In the genomic region with DNA sequence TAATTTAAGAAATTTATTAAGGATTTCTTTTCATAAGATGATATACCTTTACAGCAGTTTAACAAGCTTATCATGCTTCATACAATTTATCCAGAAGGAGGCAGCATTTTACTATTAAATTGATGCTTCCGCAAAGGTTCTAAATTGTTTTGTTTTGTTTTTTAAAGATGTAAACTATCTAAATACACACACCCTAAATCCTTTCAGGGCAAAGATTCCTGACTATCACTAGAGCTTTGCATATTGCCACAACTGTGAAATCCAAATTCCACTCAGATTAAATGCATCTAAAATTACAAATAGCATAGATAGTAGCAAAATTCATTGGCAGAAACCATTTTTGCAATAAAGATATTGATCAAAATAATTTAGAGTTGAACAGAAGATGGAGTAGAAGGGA, we compare ENCODE assay signal across 8 cellular contexts. TPM values are rescaled to one million over a fixed set of nuclear protein-coding genes. Genes with fewer than 3 reads are reported as not detected.
DNase-seq lines count a peak whose midpoint lies in the region; ATAC-seq and TF ChIP-seq lines count a peak whose summit lies in the region.

No MANE protein-coding gene starts in this region.

- no peak overlapping the region for H3K4me3 ChIP-seq in neural progenitor cell
- no peak overlapping the region for H3K4me3 ChIP-seq in vagina

- H2AFZ ChIP-seq in neural progenitor cell (replicated peaks), result no peak overlapping the region

- H3K4me1 Mint-ChIP-seq in chondrocyte (ENCODE audit: low read depth), result peaks cover 15% of the 10 kb centered on the region
- H3K4me1 Mint-ChIP-seq in neural progenitor cell, result peaks cover 9% of the 10 kb centered on the region

- no peaks in the 10 kb centered on the region for H3K27me3 Mint-ChIP-seq in chondrocyte (ENCODE audit: low read depth)
- H3K27me3 Mint-ChIP-seq in neural progenitor cell (ENCODE audit: insufficient read depth, low read depth), result peaks cover 2% of the 10 kb centered on the region

- H3K4me1 ChIP-seq in neural progenitor cell (no peaks in the 10 kb centered on the region), vagina (no peaks in the 10 kb centered on the region)

- DNase-seq in DMS53 (lab: John Stamatoyannopoulos, UW) (peak; percentile 37), NCI-H1694 treated with DMSO at 0.1 percent for 48 hours (lab: John Stamatoyannopoulos, UW) (peak; percentile 46), chondrocyte (ENCODE audit: low spot score) (no peak), neural progenitor cell (ENCODE audit: low spot score) (peak; percentile 38), vagina (ENCODE audit: extremely low spot score in 2 of 2) (no peak), posterior vena cava (ENCODE audit: low spot score) (no peak)

- peak; percentile 97 for TF ChIP-seq CTCF in chondrocyte (IDR thresholded peaks at IDR 0.05)
- peak; percentile 61 for TF ChIP-seq CTCF in neural progenitor cell (IDR thresholded peaks at IDR 0.05)
- peak in 1 of 3 experiments; percentile 39 for TF ChIP-seq CTCF in vagina (IDR thresholded peaks at IDR 0.05)

- ATAC-seq in GM18873 (IDR thresholded peaks at IDR 0.05; ENCODE audit: low FRiP score, unreplicated experiment) (no peak), HG03442 (IDR thresholded peaks at IDR 0.05; ENCODE audit: unreplicated experiment) (no peak)

- H3K27ac ChIP-seq in neural progenitor cell (no peak overlapping the region), vagina (no peak overlapping the region)

- H3K27ac Mint-ChIP-seq in chondrocyte (ENCODE audit: unreplicated experiment) (no peak overlapping the region), neural progenitor cell (no peak overlapping the region)

- H3K9me3 Mint-ChIP-seq in chondrocyte (ENCODE audit: low read depth), result no peaks in the 10 kb centered on the region
- H3K9me3 Mint-ChIP-seq in neural progenitor cell, result peaks cover 7% of the 10 kb centered on the region

- H3K36me3 Mint-ChIP-seq in chondrocyte (ENCODE audit: low read depth) (no peaks in the 10 kb centered on the region), neural progenitor cell (peaks cover 2% of the 10 kb centered on the region)

- no peak overlapping the region for H3K9ac ChIP-seq in neural progenitor cell

- H3F3A ChIP-seq in neural progenitor cell (ENCODE audit: low read depth), result peaks cover 4% of the 10 kb centered on the region

- no peaks in the 10 kb centered on the region for H3K27me3 ChIP-seq in neural progenitor cell
- H3K27me3 ChIP-seq in vagina, result no peaks in the 10 kb centered on the region

- no peaks in the 10 kb centered on the region for H3K9me3 ChIP-seq in neural progenitor cell (ENCODE audit: low read depth)
- H3K9me3 ChIP-seq in vagina, result no peaks in the 10 kb centered on the region

- H3K36me3 ChIP-seq in neural progenitor cell, result no peaks in the 10 kb centered on the region
- no peaks in the 10 kb centered on the region for H3K36me3 ChIP-seq in vagina

- TF ChIP-seq POLR2A in vagina (IDR thresholded peaks at IDR 0.05), result no peak

- H3K4me3 Mint-ChIP-seq in chondrocyte (ENCODE audit: unreplicated experiment), result no peak overlapping the region
- H3K4me3 Mint-ChIP-seq in neural progenitor cell, result no peak overlapping the region

- intact Hi-C loops in vagina (cut with DNase I), result no loop called here
- intact Hi-C loops in posterior vena cava (cut with DNase I), result loop anchor here (5.0 to 10.0 kb wide), 2 partner anchors 288 to 290 kb away; no protein-coding TSS in a partner anchor

- no peaks in the 10 kb centered on the region for H4K20me1 ChIP-seq in neural progenitor cell (ENCODE audit: low read depth)

- no peak overlapping the region for H3K4me2 ChIP-seq in neural progenitor cell

- H3K79me2 ChIP-seq in neural progenitor cell (ENCODE audit: low read depth), result no peaks in the 10 kb centered on the region

RNA-seq across cellular contexts. Expression of gene CCNL1, which starts 44.5 kb away (rescaled TPM):
- 63.9 to 73.1 TPM (median 70.0 TPM) in 3 replicates for total RNA-seq in chondrocyte
- 154 and 214 TPM in 2 replicates for total RNA-seq in neural progenitor cell (ENCODE audit: low replicate concordance)
- total RNA-seq in vagina, result 269 TPM
- total RNA-seq in posterior vena cava, result 100 to 1,000 TPM in 1 of 2 donors, 10 to 100 TPM in 1; 84.5 to 125 TPM

Comparison
In these comparisons a context has a peak if more than half of its experiments do, and no peak if none do; other contexts are left out.
1. DNase-seq: peak in DMS53 (single experiment), NCI-H1694 treated with DMSO at 0.1 percent for 48 hours (single experiment) and neural progenitor cell (single experiment); none in chondrocyte (single experiment), vagina (0 of 2) and posterior vena cava (single experiment).